ENCODE assay signal across 1 cellular context in the genomic region with DNA sequence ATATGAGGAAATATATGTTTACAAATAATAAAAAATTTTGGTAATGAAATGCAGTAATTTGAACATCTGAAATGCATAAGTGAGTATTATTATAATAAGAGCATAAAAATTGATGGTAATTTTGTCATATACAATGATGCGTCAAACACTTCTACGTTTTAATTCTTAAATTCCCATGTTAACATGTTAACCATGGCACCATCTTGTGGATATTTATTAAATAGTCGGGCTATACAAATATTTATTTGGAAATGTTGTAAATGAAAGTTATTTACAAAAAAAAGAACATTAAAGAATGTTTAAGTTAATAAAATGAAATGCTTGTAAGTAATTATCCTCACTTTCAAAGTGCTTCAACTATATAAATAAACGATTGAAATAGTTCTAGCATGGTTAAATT.
TF ChIP-seq lines count a peak whose summit lies in the region.

No MANE protein-coding gene starts in this region.

TF ChIP-seq in K562, 482 proteins besides CTCF, POLR2A, EP300 and RAD21:
- TF ChIP-seq, protein P1, sequence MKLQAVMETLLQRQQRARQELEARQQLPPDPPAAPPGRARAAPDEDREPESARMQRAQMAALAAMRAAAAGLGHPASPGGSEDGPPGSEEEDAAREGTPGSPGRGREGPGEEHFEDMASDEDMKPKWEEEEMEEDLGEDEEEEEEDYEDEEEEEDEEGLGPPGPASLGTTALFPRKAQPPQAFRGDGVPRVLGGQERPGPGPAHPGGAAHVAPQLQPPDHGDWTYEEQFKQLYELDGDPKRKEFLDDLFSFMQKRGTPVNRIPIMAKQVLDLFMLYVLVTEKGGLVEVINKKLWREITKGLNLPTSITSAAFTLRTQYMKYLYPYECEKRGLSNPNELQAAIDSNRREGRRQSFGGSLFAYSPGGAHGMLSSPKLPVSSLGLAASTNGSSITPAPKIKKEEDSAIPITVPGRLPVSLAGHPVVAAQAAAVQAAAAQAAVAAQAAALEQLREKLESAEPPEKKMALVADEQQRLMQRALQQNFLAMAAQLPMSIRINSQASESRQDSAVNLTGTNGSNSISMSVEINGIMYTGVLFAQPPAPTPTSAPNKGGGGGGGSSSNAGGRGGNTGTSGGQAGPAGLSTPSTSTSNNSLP (IDR thresholded peaks at IDR 0.05; ENCODE audit: borderline replicate concordance, low read depth, low read length) = 0 out of 2 replicates have a peak, but pooled peaks have one; percentile 62
- TF ChIP-seq KAT7 (CRISPR knock-in tag; IDR thresholded peaks at IDR 0.05; ENCODE audit: borderline replicate concordance) (no peak), HNRNPLL (IDR thresholded peaks at IDR 0.05; ENCODE audit: low read depth, low read length, poor library complexity, severe bottlenecking) (no peak)
- TF ChIP-seq, protein P2, sequence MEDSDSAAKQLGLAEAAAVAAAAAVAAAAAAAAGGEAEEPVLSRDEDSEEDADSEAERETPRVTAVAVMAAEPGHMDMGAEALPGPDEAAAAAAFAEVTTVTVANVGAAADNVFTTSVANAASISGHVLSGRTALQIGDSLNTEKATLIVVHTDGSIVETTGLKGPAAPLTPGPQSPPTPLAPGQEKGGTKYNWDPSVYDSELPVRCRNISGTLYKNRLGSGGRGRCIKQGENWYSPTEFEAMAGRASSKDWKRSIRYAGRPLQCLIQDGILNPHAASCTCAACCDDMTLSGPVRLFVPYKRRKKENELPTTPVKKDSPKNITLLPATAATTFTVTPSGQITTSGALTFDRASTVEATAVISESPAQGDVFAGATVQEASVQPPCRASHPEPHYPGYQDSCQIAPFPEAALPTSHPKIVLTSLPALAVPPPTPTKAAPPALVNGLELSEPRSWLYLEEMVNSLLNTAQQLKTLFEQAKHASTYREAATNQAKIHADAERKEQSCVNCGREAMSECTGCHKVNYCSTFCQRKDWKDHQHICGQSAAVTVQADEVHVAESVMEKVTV (CRISPR knock-in tag; IDR thresholded peaks at IDR 0.05) = peak; percentile 60
